ENCODE assay signal across 13 cellular contexts in genomic region chr2:71613953-71614925, GRCh38.
DNase-seq lines count a peak whose midpoint lies in the region; FAIRE-seq and TF ChIP-seq lines count a peak whose summit lies in the region.
"Had no signal": no experiment of that assay in that cellular context is flagged by ENCODE, and none has a peak within 500 bp of the region (broad histone marks: within the 10 kb centered on the region; RNA-seq: fewer than 3 reads in every experiment).

No MANE protein-coding gene starts in this region.

- intact Hi-C loops in kidney (cut with DNase I) = no loop called here

- H3K36me3 ChIP-seq in kidney (ENCODE audit: control insufficient read depth in 1 of 2, insufficient read depth in 2 of 2, low read length in 2 of 2) = no peaks in the 10 kb centered on the region
- peaks cover 0 to 8% of the 10 kb centered on the region in 2 donors for H3K36me3 ChIP-seq in stomach smooth muscle (ENCODE audit: control insufficient read depth in 2 of 2, insufficient read depth in 2 of 2, low read length in 2 of 2)
- H3K36me3 ChIP-seq: MG63 had no signal

- H3K27ac ChIP-seq in angular gyrus (ENCODE audit: low read depth, low read length) (peak overlapping the region; percentile 67), kidney (ENCODE audit: low read depth in 2 of 2, low read length in 2 of 2) (no peak overlapping the region), stomach smooth muscle (ENCODE audit: low read length) (peak overlapping the region; percentile 55)
- H3K27ac ChIP-seq: PC-9 had no signal

- no peak overlapping the region for H3K9ac ChIP-seq in kidney (ENCODE audit: low read length in 2 of 2)
- peak overlapping the region in 1 of 2 donors; percentile 64 for H3K9ac ChIP-seq in stomach smooth muscle (ENCODE audit: low read length in 2 of 2)

- H3K9me3 ChIP-seq in kidney (ENCODE audit: control insufficient read depth in 1 of 2, low read length in 2 of 2) (no peaks in the 10 kb centered on the region), stomach smooth muscle (ENCODE audit: control insufficient read depth in 2 of 2, low read length in 2 of 2) (no peaks in the 10 kb centered on the region)
- H3K9me3 ChIP-seq: MG63 had no signal

- no peak for TF ChIP-seq CTCF in kidney (IDR thresholded peaks at IDR 0.05; ENCODE audit: borderline replicate concordance, extremely low read depth, insufficient read depth)

- DNase-seq in GM12892 (ENCODE audit: insufficient read length) (peak; percentile 19), kidney (peak; percentile 46), NCI-H69 (lab: John Stamatoyannopoulos, UW) (no peak), A172 (ENCODE audit: low spot score) (no peak), dermis blood vessel endothelial cell (no peak), NCI-H524 (lab: John Stamatoyannopoulos, UW) (no peak)
- DNase-seq: CD4-positive, CD25-positive, alpha-beta regulatory T cell; NCI-H226; PC-9 had no signal

- no peak for FAIRE-seq in GM12892 (lab: Jason Lieb, UNC)
- no peak for FAIRE-seq in kidney (lab: Jason Lieb, UNC)
- FAIRE-seq: G401.6 had no signal

- H3K4me3 ChIP-seq in kidney (ENCODE audit: low read length in 2 of 2) (no peak overlapping the region), stomach smooth muscle (ENCODE audit: low read length in 2 of 2) (peak overlapping the region in 1 of 2 donors; percentile 8)
- H3K4me3 ChIP-seq: MG63, PC-9 had no signal

- TF ChIP-seq POLR2A in GM12892 (IDR thresholded peaks at IDR 0.05; ENCODE audit: low read depth, low read length) = no peak

- H3K4me1 ChIP-seq in kidney (ENCODE audit: control insufficient read depth in 1 of 2, insufficient read depth in 1 of 2, low read depth in 1 of 2, low read length in 2 of 2) (peaks cover 0 to 12% of the 10 kb centered on the region in 2 donors), stomach smooth muscle (ENCODE audit: control insufficient read depth, insufficient read depth, low read length) (peaks cover 23% of the 10 kb centered on the region)

- H3K27me3 ChIP-seq in stomach smooth muscle (ENCODE audit: control insufficient read depth in 1 of 2, insufficient read depth in 2 of 2, low read length in 2 of 2) = no peaks in the 10 kb centered on the region
- H3K27me3 ChIP-seq: MG63 had no signal

Comparison
In these comparisons a context has a peak if more than half of its experiments do, and no peak if none do; other contexts are left out.
1. DNase-seq: peak in GM12892 (single experiment) and kidney (single experiment); none in NCI-H69 (single experiment), A172 (single experiment), dermis blood vessel endothelial cell (single experiment) and NCI-H524 (0 of 2).
2. H3K27ac ChIP-seq: peak in angular gyrus (single experiment) and stomach smooth muscle (single experiment); none in kidney (0 of 2).